ENCODE assay signal across 25 cellular contexts in genomic region chr21:34736116-34736870, GRCh38.
DNase-seq lines count a peak whose midpoint lies in the region; ATAC-seq and TF ChIP-seq lines count a peak whose summit lies in the region.
"Had no signal": no experiment of that assay in that cellular context is flagged by ENCODE, and none has a peak within 500 bp of the region (broad histone marks: within the 10 kb centered on the region; RNA-seq: fewer than 3 reads in every experiment).

No MANE protein-coding gene starts in this region.

- TF ChIP-seq CTCF in C4-2B (conservative IDR thresholded peaks at IDR 0.05) = no peak

- H3K27ac ChIP-seq in C4-2B (peak overlapping the region; percentile 95), epithelial cell of prostate (peak overlapping the region; percentile 28)
- H3K27ac ChIP-seq: SJCRH30, thoracic aorta had no signal

- ATAC-seq in sciatic nerve (no peak), HG02798 (IDR thresholded peaks at IDR 0.05; ENCODE audit: poor library complexity, unreplicated experiment) (no peak)
- ATAC-seq: activated CD8-positive, alpha-beta T cell treated with anti-CD3 and anti-CD28 coated beads for 36 hours; activated naive CD4-positive, alpha-beta T cell treated with anti-CD3 and anti-CD28 coated beads, Interleukin-2, amount 50 U/mL, for 72 hours; GM23338; left colon had no signal

- intact Hi-C loops in sciatic nerve (cut with DNase I) = no loop called here

- TF ChIP-seq POLR2A in erythroblast (IDR thresholded peaks at IDR 0.05; ENCODE audit: low read length) = no peak

- DNase-seq in RPMI7951 (ENCODE audit: low read depth) (peak; percentile 85), epithelial cell of prostate (ENCODE audit: low read depth, low spot score) (no peak), sciatic nerve (ENCODE audit: low spot score) (peak; percentile 25), kidney glomerular epithelial cell (lab: John Stamatoyannopoulos, UW) (no peak), erythroblast (lab: John Stamatoyannopoulos, UW) (no peak), DMS79 treated with DMSO at 0.1 percent for 48 hours (lab: John Stamatoyannopoulos, UW) (no peak)
- DNase-seq: activated B cell treated with CpG ODN at 0.5 μM for 24 hours; activated CD8-positive, alpha-beta T cell treated with anti-CD3 and anti-CD28 coated beads for 36 hours; activated T-cell treated with anti-CD3 and anti-CD28 coated beads, Interleukin-2, amount 50 U/mL, for 24 hours; COR-L47; dermis blood vessel endothelial cell; Karpas-422; left colon; NCI-H1436; NCI-H748 treated with DMSO at 0.1 percent for 48 hours; nephron progenitor cell; OCI-M1; SJCRH30; stimulated activated CD8-positive, alpha-beta memory T cell treated with anti-CD3 and anti-CD28 coated beads, Interleukin-4, amount 100 ng/mL, for 48 hours; T-helper 2 cell had no signal

Comparison
In these comparisons a context has a peak if more than half of its experiments do, and no peak if none do; other contexts are left out.
1. DNase-seq: peak in RPMI7951 (single experiment) and sciatic nerve (single experiment); none in epithelial cell of prostate (single experiment), kidney glomerular epithelial cell (single experiment), erythroblast (0 of 2) and DMS79 treated with DMSO at 0.1 percent for 48 hours (single experiment).